In the genomic region with DNA sequence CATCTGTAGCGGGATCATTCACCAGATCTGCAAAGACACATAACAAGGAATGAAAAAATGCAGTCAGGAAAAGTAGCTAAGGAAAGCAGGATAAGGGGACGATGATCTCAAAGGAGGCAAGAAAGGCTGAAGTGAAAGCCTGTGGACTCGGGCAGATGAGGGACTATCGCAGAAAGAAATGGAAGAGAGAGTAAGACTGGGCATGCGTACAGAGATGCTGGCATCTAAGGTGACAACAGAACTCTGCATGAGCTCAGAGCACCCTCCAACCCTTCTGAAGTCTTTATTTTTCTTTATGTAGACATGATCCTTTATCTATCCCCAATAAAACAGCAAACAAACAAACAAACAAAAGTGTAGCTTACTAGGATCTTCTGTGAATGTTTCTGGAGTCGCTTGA, we compare ENCODE assay signal across 31 cellular contexts. TPM values are rescaled to one million over a fixed set of nuclear protein-coding genes. Genes with fewer than 3 reads are reported as not detected.
DNase-seq lines count a peak whose midpoint lies in the region; TF ChIP-seq lines count a peak whose summit lies in the region.
"Had no signal": no experiment of that assay in that cellular context is flagged by ENCODE, and none has a peak within 500 bp of the region (broad histone marks: within the 10 kb centered on the region; RNA-seq: fewer than 3 reads in every experiment).

No MANE protein-coding gene starts in this region.

- H3K4ac ChIP-seq in neuronal stem cell (ENCODE audit: low read length): no peak overlapping the region

- no peak overlapping the region for H3K4me3 Mint-ChIP-seq in neural progenitor cell
- H3K4me3 Mint-ChIP-seq: CD4-positive, alpha-beta memory T cell; H9; T-helper 1 cell treated with Interleukin-12 subunit alpha and Interleukin-12 subunit beta and Interleukin-4 antibody, amounts not matched to agents 30 μg/mL and 1 μg/mL, for 36 hours had no signal

- no peak overlapping the region for H2BK120ac ChIP-seq in neuronal stem cell (ENCODE audit: low read depth, low read length)

- peaks cover 3% of the 10 kb centered on the region for H3K27me3 Mint-ChIP-seq in neural progenitor cell (ENCODE audit: insufficient read depth, low read depth)

- H4K20me1 ChIP-seq in OCI-LY1 (ENCODE audit: insufficient read depth, low read length) (no peaks in the 10 kb centered on the region), neural progenitor cell (ENCODE audit: low read depth) (no peaks in the 10 kb centered on the region)

- H3K14ac ChIP-seq in neuronal stem cell (ENCODE audit: low read length): no peak overlapping the region

- TF ChIP-seq CTCF in OCI-LY1 (IDR thresholded peaks at IDR 0.05; ENCODE audit: low read length) (no peak), neural progenitor cell (IDR thresholded peaks at IDR 0.05) (no peak)

- no peaks in the 10 kb centered on the region for H3K79me1 ChIP-seq in neuronal stem cell (ENCODE audit: low read depth, low read length)

- H3K9me3 ChIP-seq in OCI-LY1 (ENCODE audit: low read length): no peaks in the 10 kb centered on the region
- H3K9me3 ChIP-seq in adipocyte (ENCODE audit: control insufficient read depth, low read length): no peaks in the 10 kb centered on the region
- no peaks in the 10 kb centered on the region for H3K9me3 ChIP-seq in neural progenitor cell (ENCODE audit: low read depth)
- H3K9me3 ChIP-seq in neuronal stem cell (replicated peaks in 1 of 2; ENCODE audit: control insufficient read depth in 2 of 2, insufficient read depth in 1 of 2, low read depth in 1 of 2, low read length in 2 of 2): no peaks in the 10 kb centered on the region
- H3K9me3 ChIP-seq: A549 had no signal

- no peak overlapping the region for H2BK15ac ChIP-seq in neuronal stem cell (ENCODE audit: low read length)

- H2AFZ ChIP-seq in OCI-LY1 (ENCODE audit: low read length): peak overlapping the region; percentile 83
- peak overlapping the region; percentile 20 for H2AFZ ChIP-seq in neural progenitor cell (replicated peaks)
- no peak overlapping the region for H2AFZ ChIP-seq in neuronal stem cell (ENCODE audit: low read length)

- H2BK5ac ChIP-seq in neuronal stem cell (ENCODE audit: low read length): no peak overlapping the region

- H3K4me2 ChIP-seq in OCI-LY1 (ENCODE audit: low read length): no peak overlapping the region
- H3K4me2 ChIP-seq in neural progenitor cell: no peak overlapping the region
- H3K4me2 ChIP-seq in neuronal stem cell (ENCODE audit: insufficient read depth, low read length, poor library complexity, severe bottlenecking): no peak overlapping the region
- H3K4me2 ChIP-seq: A549 had no signal

- H3K79me2 ChIP-seq in OCI-LY1 (ENCODE audit: insufficient read depth, low read length) (no peaks in the 10 kb centered on the region), neural progenitor cell (ENCODE audit: low read depth) (no peaks in the 10 kb centered on the region)

- no peak overlapping the region for H3K27ac Mint-ChIP-seq in neural progenitor cell
- H3K27ac Mint-ChIP-seq: CD4-positive, alpha-beta memory T cell; T-helper 1 cell treated with Interleukin-12 subunit alpha and Interleukin-12 subunit beta and Interleukin-4 antibody, amounts not matched to agents 30 μg/mL and 1 μg/mL, for 36 hours had no signal

- H2BK12ac ChIP-seq in neuronal stem cell (ENCODE audit: low read length): no peak overlapping the region

- no peak overlapping the region for H3K9ac ChIP-seq in OCI-LY1 (ENCODE audit: low read length)
- H3K9ac ChIP-seq in adipocyte (ENCODE audit: low read length): peak overlapping the region; percentile 2
- no peak overlapping the region for H3K9ac ChIP-seq in neural progenitor cell
- no peak overlapping the region for H3K9ac ChIP-seq in neuronal stem cell (ENCODE audit: low read depth, low read length, poor library complexity)

- H3K9me3 Mint-ChIP-seq in neural progenitor cell: no peaks in the 10 kb centered on the region
- H3K9me3 Mint-ChIP-seq: CD4-positive, alpha-beta memory T cell; H9; T-helper 1 cell treated with Interleukin-12 subunit alpha and Interleukin-12 subunit beta and Interleukin-4 antibody, amounts not matched to agents 30 μg/mL and 1 μg/mL, for 36 hours had no signal

- H2AK5ac ChIP-seq in neuronal stem cell (ENCODE audit: low read depth, low read length): no peak overlapping the region

- H4K8ac ChIP-seq in neuronal stem cell (ENCODE audit: low read depth, low read length): no peak overlapping the region

- H3K9me2 ChIP-seq in OCI-LY1 (ENCODE audit: low read depth, low read length): no peaks in the 10 kb centered on the region

- no CpG with 5 or more reads among the region's 6 CpGs for WGBS in neuronal stem cell (ENCODE audit: extremely low coverage in 2 of 2, insufficient read length in 2 of 2, insufficient replicate concordance in 1 of 2), 2 donors

- peak; percentile 23 for DNase-seq in NCI-H510A treated with DMSO at 0.1 percent for 48 hours (lab: John Stamatoyannopoulos, UW)
- DNase-seq in NCI-H510A (lab: John Stamatoyannopoulos, UW): no peak
- DNase-seq in adipocyte (ENCODE audit: low read depth): no peak
- DNase-seq in neural progenitor cell (ENCODE audit: low spot score): no peak
- DNase-seq in NCI-H1694 (lab: John Stamatoyannopoulos, UW): no peak
- DNase-seq in neuronal stem cell (ENCODE audit: low spot score): no peak
- DNase-seq: AML-193; C1 segment of cervical spinal cord; CD4-positive, alpha-beta memory T cell; COR-L47; H9; Kasumi-1; MV-4-11; NCI-H1105; NCI-H1436 treated with DMSO at 0.1 percent for 48 hours; NCI-H2029 treated with DMSO at 0.1 percent for 48 hours; NCI-H226; NCI-H524; NCI-H748 treated with DMSO at 0.1 percent for 48 hours; NK-92 treated with Interleukin-12 subunit alpha and Interleukin-12 subunit beta, amount 100 ng/mL, for 24 hours; SHP77; SW 1271 had no signal

- H3F3A ChIP-seq in OCI-LY1 (ENCODE audit: insufficient read depth, low read length): no peaks in the 10 kb centered on the region
- H3F3A ChIP-seq in neural progenitor cell (ENCODE audit: low read depth): peaks cover 10% of the 10 kb centered on the region

- no peak overlapping the region for H3K18ac ChIP-seq in neuronal stem cell (ENCODE audit: low read length)

- H3K4me1 ChIP-seq in OCI-LY1 (ENCODE audit: insufficient read depth, low read length, severe bottlenecking) (peaks cover 10% of the 10 kb centered on the region), adipocyte (ENCODE audit: control insufficient read depth, insufficient read depth, low read length) (peaks cover 30% of the 10 kb centered on the region), neural progenitor cell (no peaks in the 10 kb centered on the region), neuronal stem cell (ENCODE audit: control insufficient read depth in 2 of 2, insufficient read depth in 1 of 2, low read depth in 1 of 2, low read length in 2 of 2) (no peaks in the 10 kb centered on the region)
- H3K4me1 ChIP-seq: A549 had no signal

- peak overlapping the region; percentile 30 for H3K27ac ChIP-seq in OCI-LY1 (ENCODE audit: low read depth, low read length, poor library complexity, severe bottlenecking)
- no peak overlapping the region for H3K27ac ChIP-seq in neural progenitor cell
- no peak overlapping the region for H3K27ac ChIP-seq in neuronal stem cell (replicated peaks; ENCODE audit: low read length)
- H3K27ac ChIP-seq: A549, RWPE1 had no signal

- H3K27me3 ChIP-seq in OCI-LY1 (ENCODE audit: insufficient read depth, low read length): no peaks in the 10 kb centered on the region
- H3K27me3 ChIP-seq in adipocyte (replicated peaks; ENCODE audit: control insufficient read depth, insufficient read depth, low read length): no peaks in the 10 kb centered on the region
- H3K27me3 ChIP-seq in neural progenitor cell: no peaks in the 10 kb centered on the region
- H3K27me3 ChIP-seq in neuronal stem cell (ENCODE audit: control insufficient read depth in 3 of 3, insufficient read depth in 3 of 3, low read depth in 1 of 3, low read length in 3 of 3): no peaks in the 10 kb centered on the region

- H3K36me3 Mint-ChIP-seq in neural progenitor cell: no peaks in the 10 kb centered on the region
- H3K36me3 Mint-ChIP-seq: CD4-positive, alpha-beta memory T cell had no signal

- H3K4me3 ChIP-seq in OCI-LY1 (ENCODE audit: low read depth, low read length, poor library complexity, severe bottlenecking): no peak overlapping the region
- no peak overlapping the region for H3K4me3 ChIP-seq in adipocyte (ENCODE audit: low read length)
- H3K4me3 ChIP-seq in neural progenitor cell: no peak overlapping the region
- no peak overlapping the region for H3K4me3 ChIP-seq in neuronal stem cell (ENCODE audit: low read length in 2 of 2)
- H3K4me3 ChIP-seq: A549 had no signal

- H3K4me1 Mint-ChIP-seq in neural progenitor cell: peaks cover 3% of the 10 kb centered on the region

- no peak overlapping the region for H4K91ac ChIP-seq in neuronal stem cell (ENCODE audit: low read depth, low read length, poor library complexity)

- H3K23ac ChIP-seq in neuronal stem cell (ENCODE audit: low read depth, low read length, poor library complexity): no peak overlapping the region

- no peaks in the 10 kb centered on the region for H3K36me3 ChIP-seq in OCI-LY1 (ENCODE audit: insufficient read depth, low read length)
- H3K36me3 ChIP-seq in adipocyte (ENCODE audit: control insufficient read depth, insufficient read depth, low read length, severe bottlenecking): peaks cover 44% of the 10 kb centered on the region
- no peaks in the 10 kb centered on the region for H3K36me3 ChIP-seq in neural progenitor cell
- no peaks in the 10 kb centered on the region for H3K36me3 ChIP-seq in neuronal stem cell (replicated peaks in 1 of 2; ENCODE audit: control insufficient read depth in 2 of 2, insufficient read depth in 2 of 2, low read length in 2 of 2)

RNA-seq across cellular contexts. Expression of a gene that starts 7.2 kb away (rescaled TPM):
- 0.25 TPM in 1 of 2 replicates, not detected in the other for total RNA-seq in neural progenitor cell (ENCODE audit: low replicate concordance)
- polyA plus RNA-seq in neuronal stem cell (2013, experiment 1 of 2): 0.75 TPM
- polyA plus RNA-seq in neuronal stem cell (2013, experiment 2 of 2): 0.91 TPM
- total RNA-seq: CD4-positive, alpha-beta memory T cell; G401; HT-29; SK-MEL-5 had no signal
- polyA plus RNA-seq: CD4-positive, alpha-beta memory T cell had no signal

RNA-seq across cellular contexts. Expression of a gene that starts 42.4 kb away (rescaled TPM):
- total RNA-seq in neural progenitor cell (ENCODE audit: low replicate concordance): 113 and 131 TPM in 2 replicates
- 53.6 TPM for polyA plus RNA-seq in neuronal stem cell (2013, experiment 1 of 2)
- polyA plus RNA-seq in neuronal stem cell (2013, experiment 2 of 2): 54.5 TPM
- total RNA-seq: HT-29 had no signal

RNA-seq across cellular contexts. Expression of a gene that starts 42.8 kb away (rescaled TPM):
- not detected in 2 replicates for total RNA-seq in neural progenitor cell (ENCODE audit: low replicate concordance)
- not detected for polyA plus RNA-seq in neuronal stem cell (2013, experiment 1 of 2)
- polyA plus RNA-seq in neuronal stem cell (2013, experiment 2 of 2): not detected
- total RNA-seq: CD4-positive, alpha-beta memory T cell; Daoy; G401; HT-29; MCF 10A had no signal
- polyA plus RNA-seq: CD4-positive, alpha-beta memory T cell had no signal
